Comparison of ENCODE assay signal across 1 cellular context in genomic region chr5:61299254-61299653, GRCh38.
TF ChIP-seq lines count a peak whose summit lies in the region.

No MANE protein-coding gene starts in this region.

TF ChIP-seq in HepG2, 621 proteins besides CTCF, POLR2A, EP300 and RAD21 (continued from another document):
- TF ChIP-seq ZNF704 (CRISPR knock-in tag; IDR thresholded peaks at IDR 0.05; ENCODE audit: borderline replicate concordance) (no peak), TAF15 (IDR thresholded peaks at IDR 0.05; ENCODE audit: low read depth, low read length, poor library complexity, severe bottlenecking) (no peak), DBP (CRISPR knock-in tag; IDR thresholded peaks at IDR 0.05; ENCODE audit: not compliant biosample characterization) (no peak), NR1H2 (CRISPR knock-in tag; IDR thresholded peaks at IDR 0.05; ENCODE audit: borderline replicate concordance, low read depth) (no peak), ZNF644 (CRISPR knock-in tag; IDR thresholded peaks at IDR 0.05; ENCODE audit: low read depth) (no peak), ZBTB42 (CRISPR knock-in tag; IDR thresholded peaks at IDR 0.05) (no peak), ARNT2 (CRISPR knock-in tag; IDR thresholded peaks at IDR 0.05; ENCODE audit: low read depth) (no peak)
- TF ChIP-seq, protein P1, sequence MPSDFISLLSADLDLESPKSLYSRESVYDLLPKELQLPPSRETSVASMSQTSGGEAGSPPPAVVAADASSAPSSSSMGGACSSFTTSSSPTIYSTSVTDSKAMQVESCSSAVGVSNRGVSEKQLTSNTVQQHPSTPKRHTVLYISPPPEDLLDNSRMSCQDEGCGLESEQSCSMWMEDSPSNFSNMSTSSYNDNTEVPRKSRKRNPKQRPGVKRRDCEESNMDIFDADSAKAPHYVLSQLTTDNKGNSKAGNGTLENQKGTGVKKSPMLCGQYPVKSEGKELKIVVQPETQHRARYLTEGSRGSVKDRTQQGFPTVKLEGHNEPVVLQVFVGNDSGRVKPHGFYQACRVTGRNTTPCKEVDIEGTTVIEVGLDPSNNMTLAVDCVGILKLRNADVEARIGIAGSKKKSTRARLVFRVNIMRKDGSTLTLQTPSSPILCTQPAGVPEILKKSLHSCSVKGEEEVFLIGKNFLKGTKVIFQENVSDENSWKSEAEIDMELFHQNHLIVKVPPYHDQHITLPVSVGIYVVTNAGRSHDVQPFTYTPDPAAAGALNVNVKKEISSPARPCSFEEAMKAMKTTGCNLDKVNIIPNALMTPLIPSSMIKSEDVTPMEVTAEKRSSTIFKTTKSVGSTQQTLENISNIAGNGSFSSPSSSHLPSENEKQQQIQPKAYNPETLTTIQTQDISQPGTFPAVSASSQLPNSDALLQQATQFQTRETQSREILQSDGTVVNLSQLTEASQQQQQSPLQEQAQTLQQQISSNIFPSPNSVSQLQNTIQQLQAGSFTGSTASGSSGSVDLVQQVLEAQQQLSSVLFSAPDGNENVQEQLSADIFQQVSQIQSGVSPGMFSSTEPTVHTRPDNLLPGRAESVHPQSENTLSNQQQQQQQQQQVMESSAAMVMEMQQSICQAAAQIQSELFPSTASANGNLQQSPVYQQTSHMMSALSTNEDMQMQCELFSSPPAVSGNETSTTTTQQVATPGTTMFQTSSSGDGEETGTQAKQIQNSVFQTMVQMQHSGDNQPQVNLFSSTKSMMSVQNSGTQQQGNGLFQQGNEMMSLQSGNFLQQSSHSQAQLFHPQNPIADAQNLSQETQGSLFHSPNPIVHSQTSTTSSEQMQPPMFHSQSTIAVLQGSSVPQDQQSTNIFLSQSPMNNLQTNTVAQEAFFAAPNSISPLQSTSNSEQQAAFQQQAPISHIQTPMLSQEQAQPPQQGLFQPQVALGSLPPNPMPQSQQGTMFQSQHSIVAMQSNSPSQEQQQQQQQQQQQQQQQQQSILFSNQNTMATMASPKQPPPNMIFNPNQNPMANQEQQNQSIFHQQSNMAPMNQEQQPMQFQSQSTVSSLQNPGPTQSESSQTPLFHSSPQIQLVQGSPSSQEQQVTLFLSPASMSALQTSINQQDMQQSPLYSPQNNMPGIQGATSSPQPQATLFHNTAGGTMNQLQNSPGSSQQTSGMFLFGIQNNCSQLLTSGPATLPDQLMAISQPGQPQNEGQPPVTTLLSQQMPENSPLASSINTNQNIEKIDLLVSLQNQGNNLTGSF (CRISPR knock-in tag; IDR thresholded peaks at IDR 0.05), result no peak
